In the genomic region with DNA sequence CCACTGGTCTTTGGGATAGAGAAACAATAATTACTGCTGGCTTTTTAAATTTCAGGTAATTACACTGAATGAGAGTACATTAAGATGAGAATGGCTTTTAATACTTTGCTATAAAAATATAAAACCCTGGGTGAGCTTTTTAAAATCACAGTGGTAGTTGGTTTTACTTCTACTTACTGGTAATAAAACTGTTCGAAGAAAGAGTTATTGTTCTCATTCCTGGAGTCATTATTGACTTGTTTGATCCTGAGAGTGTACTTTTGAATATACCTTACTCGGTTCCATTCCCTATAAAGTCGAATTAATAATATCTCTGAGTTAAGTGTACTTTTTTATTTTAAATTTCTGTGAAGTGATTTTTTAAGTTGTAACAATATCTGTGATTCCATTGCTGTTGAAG, we compare ENCODE assay signal across 26 cellular contexts. TPM values are rescaled to one million over a fixed set of nuclear protein-coding genes. Genes with fewer than 3 reads are reported as not detected.
"Had no signal": no experiment of that assay in that cellular context is flagged by ENCODE, and none has a peak within 500 bp of the region (broad histone marks: within the 10 kb centered on the region; RNA-seq: fewer than 3 reads in every experiment).

No MANE protein-coding gene starts in this region.

- H3K27ac ChIP-seq: left lung, lower lobe of right lung, pancreas, prostate gland, skin epidermis, spleen, stomach, testis, thyroid gland, transverse colon, upper lobe of left lung, vagina had no signal

- H3K27me3 ChIP-seq: left lung, pancreas, spleen, stomach, testis, thyroid gland, transverse colon, upper lobe of left lung, vagina had no signal

- H3K4me3 ChIP-seq: left lung, lower lobe of right lung, pancreas, prostate gland, skin epidermis, spleen, stomach, testis, thyroid gland, transverse colon, upper lobe of left lung, vagina had no signal

- DNase-seq: hippocampal formation; kidney glomerular epithelial cell; left cardiac atrium; left lung; lower lobe of right lung; mammary epithelial cell; mesenchymal stem cell; naive thymus-derived CD4-positive, alpha-beta T cell; pancreas; posterior cingulate gyrus; retina; right cardiac atrium; spleen; stimulated activated naive B cell treated with anti-CD40 and anti-IgM and Interleukin-4, amounts not matched to agents 10 μg/mL and 1 μg/mL and 100 μg/mL, for 72 hours; stimulated activated naive CD8-positive, alpha-beta T cell treated with anti-CD3 and anti-CD28 coated beads, Interleukin-15, Interleukin-2, amounts not matched to agents 100 U/mL and 50 U/mL, for 24 hours; stomach; testis; thyroid gland; transverse colon; upper lobe of left lung had no signal

- H3K9me3 ChIP-seq: left lung, lower lobe of right lung, pancreas, prostate gland, spleen, stomach, testis, thyroid gland, transverse colon, upper lobe of left lung, vagina had no signal

- H3K36me3 ChIP-seq: lower lobe of right lung, pancreas, prostate gland, stomach, thyroid gland, transverse colon, upper lobe of left lung, vagina had no signal

- FAIRE-seq: keratinocyte, pancreas had no signal

- H3K4me1 ChIP-seq: left lung, lower lobe of right lung, pancreas, prostate gland, stomach, thyroid gland, transverse colon, upper lobe of left lung, vagina had no signal

- ATAC-seq: left cardiac atrium; left lung; lower lobe of right lung; naive thymus-derived CD4-positive, alpha-beta T cell; natural killer cell treated with Interleukin-12 subunit alpha and Interleukin-12 subunit beta and Interleukin-15 and Interleukin-18, amount 100 ng/mL, for 72 hours; pancreas; right cardiac atrium; sciatic nerve; stimulated activated naive B cell treated with anti-CD40 and anti-IgM and Interleukin-4, amounts not matched to agents 10 μg/mL and 1 μg/mL and 100 μg/mL, for 72 hours; stimulated activated naive CD8-positive, alpha-beta T cell treated with anti-CD3 and anti-CD28 coated beads, Interleukin-15, Interleukin-2, amounts not matched to agents 100 U/mL and 50 U/mL, for 24 hours had no signal

RNA-seq across cellular contexts. Expression of gene MELK, which starts 21.5 kb away (rescaled TPM):
- polyA plus RNA-seq: naive thymus-derived CD4-positive, alpha-beta T cell had no signal
